17 cellular contexts compared by ENCODE assay signal in genomic region chr3:189780556-189781270, GRCh38.
"Had no signal": no experiment of that assay in that cellular context is flagged by ENCODE, and none has a peak within 500 bp of the region (broad histone marks: within the 10 kb centered on the region; RNA-seq: fewer than 3 reads in every experiment).

No MANE protein-coding gene starts in this region.

- H3K4me3 ChIP-seq: dorsolateral prefrontal cortex, esophagus muscularis mucosa, hepatocyte, right atrium auricular region, sigmoid colon, testis, transverse colon had no signal

- DNase-seq: caudate nucleus; cortex of kidney; dorsolateral prefrontal cortex; effector CD8-positive, alpha-beta T cell; foreskin fibroblast; mesendoderm; naive thymus-derived CD4-positive, alpha-beta T cell; posterior cingulate gyrus; sigmoid colon; stimulated activated CD4-positive, alpha-beta T cell treated with anti-CD3 and anti-CD28 coated beads, Interleukin-4, amount 100 ng/mL, for 24 hours; testis; transverse colon had no signal

- H3K9me3 ChIP-seq: esophagus muscularis mucosa, neutrophil, right atrium auricular region, sigmoid colon, testis, transverse colon had no signal

- ATAC-seq: naive thymus-derived CD4-positive, alpha-beta T cell; stimulated activated memory B cell treated with anti-CD40 and anti-IgM and Interleukin-4, amounts not matched to agents 10 μg/mL and 1 μg/mL and 100 μg/mL, for 72 hours had no signal

- H3K27ac ChIP-seq: dorsolateral prefrontal cortex, esophagus muscularis mucosa, hepatocyte, neutrophil, right atrium auricular region, sigmoid colon, testis, transverse colon had no signal

- H3K27me3 ChIP-seq: esophagus muscularis mucosa, hepatocyte, neutrophil, right atrium auricular region, sigmoid colon, testis, transverse colon had no signal

- H3K36me3 ChIP-seq: esophagus muscularis mucosa, neutrophil, right atrium auricular region, sigmoid colon, transverse colon had no signal

- H3K4me1 ChIP-seq: esophagus muscularis mucosa, right atrium auricular region, sigmoid colon, testis, transverse colon had no signal
